Comparison of ENCODE assay signal across 12 cellular contexts in genomic region chr3:15637131-15637951, GRCh38. TPM values are rescaled to one million over a fixed set of nuclear protein-coding genes. Genes with fewer than 3 reads are reported as not detected.
DNase-seq lines count a peak whose midpoint lies in the region; ATAC-seq and TF ChIP-seq lines count a peak whose summit lies in the region.
"Had no signal": no experiment of that assay in that cellular context is flagged by ENCODE, and none has a peak within 500 bp of the region (broad histone marks: within the 10 kb centered on the region; RNA-seq: fewer than 3 reads in every experiment).

No MANE protein-coding gene starts in this region.

- H2AFZ ChIP-seq in smooth muscle cell (ENCODE audit: low read depth), result no peak overlapping the region

- peak overlapping the region; percentile 62 for H3K4me2 ChIP-seq in smooth muscle cell

- WGBS in smooth muscle cell (ENCODE audit: low lambda C conversion rate), result 65% methylated on average over 7 of the region's 7 CpGs

- no peak overlapping the region for H3K4me3 ChIP-seq in smooth muscle cell

- H3K27ac ChIP-seq in smooth muscle cell (ENCODE audit: low read depth), result peak overlapping the region; percentile 97

- no peaks in the 10 kb centered on the region for H3K9me3 ChIP-seq in smooth muscle cell (replicated peaks; ENCODE audit: low read depth)

- no peak for TF ChIP-seq CTCF in smooth muscle cell (IDR thresholded peaks at IDR 0.05; ENCODE audit: borderline replicate concordance, insufficient read depth, poor library complexity, severe bottlenecking)

- H4K20me1 ChIP-seq in smooth muscle cell (ENCODE audit: low read depth), result no peaks in the 10 kb centered on the region

- DNase-seq in NCI-H82 (lab: John Stamatoyannopoulos, UW) (peak; percentile 30), NCI-H82 treated with DMSO at 0.1 percent for 48 hours (lab: John Stamatoyannopoulos, UW; ENCODE audit: unreplicated experiment) (no peak), NCI-H1092 (lab: John Stamatoyannopoulos, UW) (peak; percentile 13), cerebellar cortex (ENCODE audit: low spot score) (peak; percentile 72), smooth muscle cell (lab: John Stamatoyannopoulos, UW; ENCODE audit: unreplicated experiment) (no peak), iPS-NIHi11 (ENCODE audit: low spot score) (no peak), GM03348 (ENCODE audit: low spot score) (no peak)
- DNase-seq: activated gamma-delta T cell treated with Interleukin-2 at 50 U/mL for 16 hours; nucleus accumbens; SHP77 treated with DMSO at 0.1 percent for 48 hours; stimulated activated naive CD4-positive, alpha-beta T cell had no signal

- H3K36me3 ChIP-seq in smooth muscle cell (ENCODE audit: low read depth), result no peaks in the 10 kb centered on the region

- H3K27me3 ChIP-seq in smooth muscle cell (ENCODE audit: low read depth), result no peaks in the 10 kb centered on the region

- ATAC-seq in GM18517 (IDR thresholded peaks at IDR 0.05; ENCODE audit: unreplicated experiment), result no peak

- H3K79me2 ChIP-seq in smooth muscle cell (ENCODE audit: low read depth), result no peaks in the 10 kb centered on the region

- peaks cover 24% of the 10 kb centered on the region for H3K4me1 ChIP-seq in smooth muscle cell (ENCODE audit: low read depth)

- H3K9ac ChIP-seq in smooth muscle cell (ENCODE audit: low read depth), result peak overlapping the region; percentile 75

- H3F3A ChIP-seq in smooth muscle cell (ENCODE audit: low read depth), result peaks cover 16% of the 10 kb centered on the region

RNA-seq across cellular contexts. Expression of gene BTD, which starts 35.8 kb away (rescaled TPM):
- total RNA-seq in smooth muscle cell, result 9.4 and 20.9 TPM in 2 replicates
- polyA plus RNA-seq in smooth muscle cell, result 16.3 and 23.6 TPM in 2 replicates

RNA-seq across cellular contexts. Expression of gene HACL1, which starts 36.0 kb away (rescaled TPM):
- 13.0 and 17.9 TPM in 2 replicates for total RNA-seq in smooth muscle cell
- 11.8 and 16.3 TPM in 2 replicates for polyA plus RNA-seq in smooth muscle cell

Comparison
In these comparisons a context has a peak if more than half of its experiments do, and no peak if none do; other contexts are left out.
1. DNase-seq: peak in NCI-H82 (single experiment), NCI-H1092 (single experiment) and cerebellar cortex (single experiment); none in NCI-H82 treated with DMSO at 0.1 percent for 48 hours (single experiment), smooth muscle cell (single experiment), iPS-NIHi11 (single experiment) and GM03348 (single experiment).